Comparison of ENCODE assay signal across 1 cellular context in genomic region chr2:85605406-85606115, GRCh38.
TF ChIP-seq lines count a peak whose summit lies in the region.

No MANE protein-coding gene starts in this region.

TF ChIP-seq in K562, 482 proteins besides CTCF, POLR2A, EP300 and RAD21:
- TF ChIP-seq CREBBP (IDR thresholded peaks at IDR 0.05; ENCODE audit: low read depth, low read length) (no peak), ETV5 (CRISPR knock-in tag; IDR thresholded peaks at IDR 0.05; ENCODE audit: low read depth) (no peak), HIVEP1 (CRISPR knock-in tag; IDR thresholded peaks at IDR 0.05) (no peak), NFIC (IDR thresholded peaks at IDR 0.05) (peak; percentile 83)
